15 cellular contexts compared by ENCODE assay signal in genomic region chr10:11794566-11794965, GRCh38. TPM values are rescaled to one million over a fixed set of nuclear protein-coding genes. Genes with fewer than 3 reads are reported as not detected.
"Had no signal": no experiment of that assay in that cellular context is flagged by ENCODE, and none has a peak within 500 bp of the region (broad histone marks: within the 10 kb centered on the region; RNA-seq: fewer than 3 reads in every experiment).

No MANE protein-coding gene starts in this region.

- H3K36me3 Mint-ChIP-seq: activated naive CD8-positive, alpha-beta T cell treated with anti-CD3 and anti-CD28 coated beads, Interleukin-2, amount 10 ng/mL, durations not matched to agents 7 days and 5 days; naive B cell had no signal

- H3K27ac ChIP-seq: breast epithelium, esophagus muscularis mucosa, parathyroid adenoma, stomach had no signal

- H3K36me3 ChIP-seq: breast epithelium, esophagus muscularis mucosa, stomach had no signal

- H3K27me3 ChIP-seq: breast epithelium, stomach had no signal

- H3K9me3 ChIP-seq: breast epithelium, esophagus muscularis mucosa, stomach had no signal

- H3K27ac Mint-ChIP-seq: activated CD4-positive, alpha-beta memory T cell treated with anti-CD3 and anti-CD28 coated beads, Interleukin-2, amount 10 ng/mL, durations not matched to agents 7 days and 5 days; activated naive CD8-positive, alpha-beta T cell treated with anti-CD3 and anti-CD28 coated beads, Interleukin-2, amount 10 ng/mL, durations not matched to agents 7 days and 5 days; activated T-cell treated with anti-CD3 and anti-CD28 coated beads, Interleukin-2, amount 50 U/mL, for 72 hours; naive B cell had no signal

- DNase-seq: activated CD4-positive, alpha-beta memory T cell treated with anti-CD3 and anti-CD28 coated beads, Interleukin-2, amount 10 ng/mL, durations not matched to agents 7 days and 5 days; activated CD4-positive, CD25-positive, alpha-beta regulatory T cell treated with anti-CD3 and anti-CD28 coated beads, Interleukin-2, amount 50 U/mL, for 72 hours; activated CD8-positive, alpha-beta memory T cell treated with anti-CD3 and anti-CD28 coated beads, Interleukin-2, amount 50 U/mL, for 4 hours; activated naive CD8-positive, alpha-beta T cell treated with anti-CD3 and anti-CD28 coated beads, Interleukin-2, amount 10 ng/mL, durations not matched to agents 7 days and 5 days; activated T-cell treated with anti-CD3 and anti-CD28 coated beads, Interleukin-2, amount 50 U/mL, for 72 hours; midbrain; naive B cell; retina; small intestine; stomach had no signal

- H3K4me1 ChIP-seq: breast epithelium, esophagus muscularis mucosa, parathyroid adenoma, stomach had no signal

- H3K4me1 Mint-ChIP-seq: activated CD4-positive, alpha-beta memory T cell treated with anti-CD3 and anti-CD28 coated beads, Interleukin-2, amount 10 ng/mL, durations not matched to agents 7 days and 5 days had no signal

- H3K4me3 Mint-ChIP-seq: activated CD4-positive, alpha-beta memory T cell treated with anti-CD3 and anti-CD28 coated beads, Interleukin-2, amount 10 ng/mL, durations not matched to agents 7 days and 5 days; activated naive CD8-positive, alpha-beta T cell treated with anti-CD3 and anti-CD28 coated beads, Interleukin-2, amount 10 ng/mL, durations not matched to agents 7 days and 5 days; activated T-cell treated with anti-CD3 and anti-CD28 coated beads, Interleukin-2, amount 50 U/mL, for 72 hours; endodermal cell had no signal

- ATAC-seq: activated T-cell treated with anti-CD3 and anti-CD28 coated beads, Interleukin-2, amount 50 U/mL, for 72 hours had no signal

- H3K9me3 Mint-ChIP-seq: activated CD4-positive, alpha-beta memory T cell treated with anti-CD3 and anti-CD28 coated beads, Interleukin-2, amount 10 ng/mL, durations not matched to agents 7 days and 5 days; activated naive CD8-positive, alpha-beta T cell treated with anti-CD3 and anti-CD28 coated beads, Interleukin-2, amount 10 ng/mL, durations not matched to agents 7 days and 5 days; naive B cell had no signal

- H3K4me3 ChIP-seq: breast epithelium, esophagus muscularis mucosa, stomach had no signal

RNA-seq across cellular contexts. Expression of gene ECHDC3, which starts 52.4 kb away (rescaled TPM):
- total RNA-seq: activated CD4-positive, alpha-beta memory T cell treated with anti-CD3 and anti-CD28 coated beads, Interleukin-2, amount 10 ng/mL, durations not matched to agents 7 days and 5 days; T-helper 2 cell treated with Interferon-gamma antibody and Interleukin-4, amounts not matched to agents 100 ng/mL and 5 ng/mL, for 36 hours had no signal
